Comparison of ENCODE assay signal across 15 cellular contexts in the genomic region with DNA sequence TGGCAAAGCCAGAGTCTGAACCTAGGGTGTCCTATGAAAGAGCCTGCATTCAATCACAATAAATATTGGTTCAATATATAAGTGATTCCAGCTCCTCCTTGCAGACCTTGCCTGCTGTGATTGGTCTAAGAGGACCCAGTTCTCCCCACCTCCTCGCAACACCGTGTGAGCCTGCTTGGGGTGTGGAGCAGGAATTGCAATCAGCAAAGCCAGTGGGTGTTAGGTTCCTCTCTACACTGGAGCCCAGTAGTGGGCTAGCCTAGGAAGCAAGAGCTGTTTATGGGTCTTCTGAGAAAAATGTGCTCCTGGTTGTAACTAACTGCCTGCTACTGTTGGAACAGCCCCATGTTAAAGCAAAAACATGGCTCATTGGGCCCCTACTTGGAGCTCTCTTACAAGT. TPM values are rescaled to one million over a fixed set of nuclear protein-coding genes. Genes with fewer than 3 reads are reported as not detected.
DNase-seq lines count a peak whose midpoint lies in the region; ATAC-seq and TF ChIP-seq lines count a peak whose summit lies in the region.
"Had no signal": no experiment of that assay in that cellular context is flagged by ENCODE, and none has a peak within 500 bp of the region (broad histone marks: within the 10 kb centered on the region; RNA-seq: fewer than 3 reads in every experiment).

No MANE protein-coding gene starts in this region.

- 0 out of 2 replicates have a peak, but pooled peaks cover 8% of the 10 kb centered on the region for H3F3A ChIP-seq in GM23338 (replicated peaks; ENCODE audit: low read depth)

- POLR2A ChIA-PET in CD4-positive, alpha-beta T cell (lab: Charles Lee), result no interaction called here
- POLR2A ChIA-PET in MCF 10A (lab: Yijun Ruan, JAX), result interaction anchor here (0.5 to 0.6 kb wide), 2 partner anchors 60 to 96 kb away, joined by 3 read pairs; no protein-coding TSS in a partner anchor

- CTCF ChIA-PET in CD4-positive, alpha-beta T cell (lab: Charles Lee), result interaction anchor here (0.8 kb wide), 1 partner anchor 19 kb away, joined by 3 read pairs; no protein-coding TSS in a partner anchor
- CTCF ChIA-PET in MCF 10A (lab: Yijun Ruan, JAX), result interaction anchor here (0.7 to 8.4 kb wide), 4 partner anchors 20 to 167 kb away, joined by 3 to 52 read pairs (median 5); no protein-coding TSS in a partner anchor

- H3K36me3 Mint-ChIP-seq in CD4-positive, alpha-beta T cell (ENCODE audit: low read depth), result peaks cover 14% of the 10 kb centered on the region
- H3K36me3 Mint-ChIP-seq in GM23338 (ENCODE audit: low read depth) (no peaks in the 10 kb centered on the region), T-helper 17 cell (ENCODE audit: low read depth) (peaks cover 3% of the 10 kb centered on the region), MCF 10A (ENCODE audit: insufficient read depth, unreplicated experiment) (no peaks in the 10 kb centered on the region)

- H2AFZ ChIP-seq in GM23338, result peak overlapping the region; percentile 30; the same call in 1 of the 2 replicates

- H3K4me3 ChIP-seq in GM23338, result no peak overlapping the region
- no peak overlapping the region for H3K4me3 ChIP-seq in esophagus muscularis mucosa

- WGBS in esophagus muscularis mucosa, result 75% methylated on average over 2 of the region's 2 CpGs

- peak overlapping the region; percentile 71 for H3K27ac Mint-ChIP-seq in CD4-positive, alpha-beta T cell
- H3K27ac Mint-ChIP-seq in GM23338 (peak overlapping the region; percentile 36; the same call in 1 of the 2 replicates), T-helper 17 cell (peak overlapping the region; percentile 98), MCF 10A (ENCODE audit: low read depth, unreplicated experiment) (no peak overlapping the region)
- H3K27ac Mint-ChIP-seq: activated CD4-positive, alpha-beta T cell treated with anti-CD3 and anti-CD28 coated beads for 36 hours had no signal

- BruUV-seq in MCF 10A (replicated peaks; lab: Mats Ljungman, UMichigan), result no TSS peak

- H3K27me3 ChIP-seq in CD4-positive, alpha-beta T cell (ENCODE audit: control insufficient read depth, insufficient read depth, low read length), result no peaks in the 10 kb centered on the region
- no peaks in the 10 kb centered on the region for H3K27me3 ChIP-seq in GM23338 (ENCODE audit: insufficient read depth)
- peaks cover 0 to 23% (median 0%) of the 10 kb centered on the region in 4 donors for H3K27me3 ChIP-seq in esophagus muscularis mucosa

- peaks cover 4% of the 10 kb centered on the region; the same call in 1 of the 2 replicates for H3K9me2 ChIP-seq in GM23338 (ENCODE audit: insufficient read depth)

- ATAC-seq in CD4-positive, alpha-beta T cell (ENCODE audit: poor library complexity), result no peak
- ATAC-seq in GM23338 (peak; percentile 20), T-helper 17 cell (no peak)
- ATAC-seq: activated CD4-positive, alpha-beta T cell treated with anti-CD3 and anti-CD28 coated beads for 36 hours; SK-N-SH treated with all-trans-retinoic acid at 6 μM for 48 hours had no signal

- H3K4me3 Mint-ChIP-seq in CD4-positive, alpha-beta T cell, result peak overlapping the region; percentile 26
- no peak overlapping the region for H3K4me3 Mint-ChIP-seq in GM23338
- no peak overlapping the region for H3K4me3 Mint-ChIP-seq in T-helper 17 cell
- H3K4me3 Mint-ChIP-seq in MCF 10A (ENCODE audit: unreplicated experiment), result no peak overlapping the region
- H3K4me3 Mint-ChIP-seq: activated CD4-positive, alpha-beta T cell treated with anti-CD3 and anti-CD28 coated beads for 36 hours; central memory CD8-positive, alpha-beta T cell had no signal

- no peak for TF ChIP-seq CTCF in CD4-positive, alpha-beta T cell (IDR thresholded peaks at IDR 0.05)
- TF ChIP-seq CTCF in GM23338 (conservative IDR thresholded peaks at IDR 0.05; ENCODE audit: low read depth in 2 of 2), result no peak
- TF ChIP-seq CTCF in MCF 10A (IDR thresholded peaks at IDR 0.05; ENCODE audit: unreplicated experiment), result no peak
- TF ChIP-seq CTCF in esophagus muscularis mucosa (IDR thresholded peaks at IDR 0.05), result no peak

- no peak for DNase-seq in CD4-positive, alpha-beta T cell
- DNase-seq in GM23338 (ENCODE audit: low spot score) (no peak), T-helper 17 cell (no peak), mesenteric fat pad (ENCODE audit: low spot score) (peak; percentile 64), MCF 10A (ENCODE audit: unreplicated experiment) (no peak), SW 1271 (lab: John Stamatoyannopoulos, UW) (no peak), esophagus muscularis mucosa (ENCODE audit: extremely low spot score) (no peak)
- DNase-seq in activated naive CD4-positive, alpha-beta T cell (lab: John Stamatoyannopoulos, UW), result no peak
- DNase-seq: activated CD4-positive, alpha-beta T cell treated with anti-CD3 and anti-CD28 coated beads for 36 hours; GDM1; mammary epithelial cell; NCI-H2029; stimulated activated CD4-positive, alpha-beta T cell treated with anti-CD3 and anti-CD28 coated beads, Interleukin-4, amount 100 ng/mL, for 1 hour had no signal

- no peaks in the 10 kb centered on the region for H4K20me1 ChIP-seq in GM23338 (replicated peaks; ENCODE audit: insufficient read depth)

- TF ChIP-seq EP300 in esophagus muscularis mucosa (IDR thresholded peaks at IDR 0.05), result no peak

- H3K36me3 ChIP-seq in GM23338 (ENCODE audit: insufficient read depth), result no peaks in the 10 kb centered on the region
- H3K36me3 ChIP-seq in esophagus muscularis mucosa, result no peaks in the 10 kb centered on the region

- intact Hi-C loops in CD4-positive, alpha-beta T cell (cut with DNase I, micrococcal nuclease), result loop anchor here in 1 of 2 experiments (10.0 kb wide), 1 partner anchor 418 kb away; the partner anchor contains the start of gene USP30
- intact Hi-C loops in MCF 10A (cut with micrococcal nuclease), result no loop called here
- intact Hi-C loops in esophagus muscularis mucosa (cut with DNase I), result no loop called here

- no peak overlapping the region for H3K27ac ChIP-seq in CD4-positive, alpha-beta T cell (ENCODE audit: low read depth, low read length)
- no peak overlapping the region for H3K27ac ChIP-seq in GM23338 (ENCODE audit: low read depth)
- peak overlapping the region in 2 of 4 donors; percentile 59 for H3K27ac ChIP-seq in esophagus muscularis mucosa (replicated peaks in 1 of 4)

- H3K79me2 ChIP-seq in GM23338 (replicated peaks; ENCODE audit: insufficient read depth), result no peaks in the 10 kb centered on the region

- no peaks in the 10 kb centered on the region for H3K9me3 Mint-ChIP-seq in CD4-positive, alpha-beta T cell
- H3K9me3 Mint-ChIP-seq in GM23338 (no peaks in the 10 kb centered on the region), MCF 10A (ENCODE audit: unreplicated experiment) (no peaks in the 10 kb centered on the region)
- H3K9me3 Mint-ChIP-seq: central memory CD8-positive, alpha-beta T cell had no signal

- peaks cover 41% of the 10 kb centered on the region for H3K4me1 Mint-ChIP-seq in CD4-positive, alpha-beta T cell (ENCODE audit: low read depth)
- H3K4me1 Mint-ChIP-seq in GM23338 (peaks cover 54% of the 10 kb centered on the region), T-helper 17 cell (peaks cover 26% of the 10 kb centered on the region), MCF 10A (ENCODE audit: insufficient read depth, unreplicated experiment) (peaks cover 17% of the 10 kb centered on the region)

- H3K27me3 Mint-ChIP-seq in CD4-positive, alpha-beta T cell, result no peaks in the 10 kb centered on the region
- peaks cover 14% of the 10 kb centered on the region for H3K27me3 Mint-ChIP-seq in GM23338 (ENCODE audit: insufficient read depth, low read depth, poor library complexity)
- no peaks in the 10 kb centered on the region for H3K27me3 Mint-ChIP-seq in T-helper 17 cell
- H3K27me3 Mint-ChIP-seq in MCF 10A (ENCODE audit: insufficient read depth, unreplicated experiment), result no peaks in the 10 kb centered on the region
- H3K27me3 Mint-ChIP-seq: activated CD4-positive, alpha-beta T cell treated with anti-CD3 and anti-CD28 coated beads for 36 hours; central memory CD8-positive, alpha-beta T cell had no signal

- no peak for TF ChIP-seq POLR2A in esophagus muscularis mucosa (IDR thresholded peaks at IDR 0.05; ENCODE audit: low read depth)

- no peaks in the 10 kb centered on the region for H3K9me3 ChIP-seq in CD4-positive, alpha-beta T cell (ENCODE audit: control insufficient read depth, low read length)
- H3K9me3 ChIP-seq in T-helper 17 cell (ENCODE audit: control insufficient read depth, low read length, poor library complexity, severe bottlenecking) (no peaks in the 10 kb centered on the region), esophagus muscularis mucosa (no peaks in the 10 kb centered on the region)

- H3K4me1 ChIP-seq in GM23338 (ENCODE audit: insufficient read depth), result peaks cover 44% of the 10 kb centered on the region
- H3K4me1 ChIP-seq in esophagus muscularis mucosa, result peaks cover 33 to 66% (median 45%) of the 10 kb centered on the region in 4 donors

- H3K4me2 ChIP-seq in GM23338, result peak overlapping the region; percentile 25; the same call in 1 of the 2 replicates

TF ChIP-seq in GM23338, 12 proteins besides CTCF, POLR2A, EP300 and RAD21 (continues in another document):
- no peak for TF ChIP-seq EZH2 (IDR thresholded peaks at IDR 0.05; ENCODE audit: low read depth, unreplicated experiment)
- TF ChIP-seq NANOG (IDR thresholded peaks at IDR 0.05; ENCODE audit: borderline replicate concordance), result no peak
- TF ChIP-seq STAT1 (IDR thresholded peaks at IDR 0.05; ENCODE audit: unreplicated experiment), result no peak
- no peak for TF ChIP-seq ZNF331 (CRISPR knock-in tag; IDR thresholded peaks at IDR 0.05; ENCODE audit: low read depth)

RNA-seq across cellular contexts. Expression of gene SELPLG, which starts 3.5 kb away (rescaled TPM):
- total RNA-seq in CD4-positive, alpha-beta T cell, result 10 to 100 TPM; 25.7 to 27.8 TPM
- 0.56 TPM in 1 of 2 replicates, not detected in the other for total RNA-seq in GM23338 (2014; rRNA removed; shearing (Covaris generic))
- polyA plus RNA-seq in GM23338 (2016; fragmentation: Nextera tagmentation; extraction: Ambion mirVana), result 0.16 TPM in 1 of 2 replicates, not detected in the other
- 100 to 1,000 TPM in 1 of 2 donors, 10 to 100 TPM in 1; 91.3 to 131 TPM for total RNA-seq in T-helper 17 cell
- total RNA-seq in mesenteric fat pad, result 15.4 TPM
- total RNA-seq in MCF 10A (2022), result 0.86 and 1.2 TPM in 2 replicates
- total RNA-seq in esophagus muscularis mucosa, result 10 to 100 TPM in 2 of 4 donors, 1 to 10 TPM in 2; 7.2 to 15.7 (median 10.0) TPM

RNA-seq across cellular contexts. Expression of gene TMEM119, which starts 39.3 kb away (rescaled TPM):
- 1 to 10 TPM; 2.1 to 2.6 TPM for total RNA-seq in CD4-positive, alpha-beta T cell
- total RNA-seq in GM23338 (2014; rRNA removed; shearing (Covaris generic)), result 0.07 and 0.35 TPM in 2 replicates
- 0.06 TPM in 1 of 2 replicates, not detected in the other for polyA plus RNA-seq in GM23338 (2016; fragmentation: Nextera tagmentation; extraction: Ambion mirVana)
- total RNA-seq in T-helper 17 cell, result 1 to 10 TPM; 3.9 to 5.0 TPM
- 13.0 TPM for total RNA-seq in mesenteric fat pad
- not detected in 2 replicates for total RNA-seq in MCF 10A (2022)
- total RNA-seq in esophagus muscularis mucosa, result 10 to 100 TPM in 1 of 4 donors, 1 to 10 TPM in 3; 3.6 to 12.2 (median 7.1) TPM
- polyA plus RNA-seq: mammary epithelial cell had no signal
